ENCODE assay signal across 13 cellular contexts in genomic region chr10:87925570-87925969, GRCh38.
DNase-seq lines count a peak whose midpoint lies in the region; TF ChIP-seq lines count a peak whose summit lies in the region.
"Had no signal": no experiment of that assay in that cellular context is flagged by ENCODE, and none has a peak within 500 bp of the region (broad histone marks: within the 10 kb centered on the region; RNA-seq: fewer than 3 reads in every experiment).

No MANE protein-coding gene starts in this region.

- H3K9me3 ChIP-seq in testis (no peaks in the 10 kb centered on the region), MG63 (no peaks in the 10 kb centered on the region)
- H3K9me3 ChIP-seq: gastrocnemius medialis, sigmoid colon had no signal

- intact Hi-C loops in testis (cut with DNase I; ENCODE audit: low total_unique reads): no loop called here

- peak; percentile 34 for DNase-seq in D341Med (ENCODE audit: low spot score)
- peak; percentile 64 for DNase-seq in NCI-H1105 (lab: John Stamatoyannopoulos, UW)
- DNase-seq in NCI-H69 (lab: John Stamatoyannopoulos, UW): peak; percentile 93
- peak; percentile 45 for DNase-seq in fibroblast of mammary gland (ENCODE audit: low read depth)
- DNase-seq in testis: no peak
- no peak for DNase-seq in KG1 (lab: John Stamatoyannopoulos, UW)
- DNase-seq in MG63: no peak
- no peak for DNase-seq in iPS-NIHi7 (ENCODE audit: extremely low spot score)
- DNase-seq: activated CD8-positive, alpha-beta memory T cell treated with anti-CD3 and anti-CD28 coated beads, Interleukin-2, amount 10 ng/mL, durations not matched to agents 7 days and 5 days; BE2C; gastrocnemius medialis; sigmoid colon had no signal

- no peaks in the 10 kb centered on the region for H3K4me1 ChIP-seq in testis

- TF ChIP-seq CTCF in fibroblast of mammary gland (conservative IDR thresholded peaks at IDR 0.05; ENCODE audit: control insufficient read depth, insufficient read depth, low read depth, low read length) (no peak), testis (IDR thresholded peaks at IDR 0.05) (no peak)

- no peak for TF ChIP-seq POLR2A in testis (IDR thresholded peaks at IDR 0.05)

- H3K27me3 ChIP-seq in testis: no peaks in the 10 kb centered on the region
- H3K27me3 ChIP-seq in MG63: no peaks in the 10 kb centered on the region
- H3K27me3 ChIP-seq: BE2C, gastrocnemius medialis, sigmoid colon had no signal

- H3K36me3 ChIP-seq in testis (ENCODE audit: low read depth, missing control alignments): no peaks in the 10 kb centered on the region
- no peaks in the 10 kb centered on the region; the same call in 1 of the 2 replicates for H3K36me3 ChIP-seq in MG63
- H3K36me3 ChIP-seq: gastrocnemius medialis, sigmoid colon had no signal

- no peak overlapping the region for H3K27ac ChIP-seq in testis
- H3K27ac ChIP-seq: gastrocnemius medialis, sigmoid colon had no signal

- H3K4me3 ChIP-seq in fibroblast of mammary gland (ENCODE audit: control insufficient read depth, low read depth, low read length): no peak overlapping the region
- H3K4me3 ChIP-seq in testis: no peak overlapping the region
- H3K4me3 ChIP-seq in MG63: no peak overlapping the region
- H3K4me3 ChIP-seq: gastrocnemius medialis, lung, sigmoid colon had no signal

- 26 to 42% methylated on average over 2 of the region's 2 CpGs for WGBS in testis, 2 donors

Comparison
In these comparisons a context has a peak if more than half of its experiments do, and no peak if none do; other contexts are left out.
1. DNase-seq: peak in D341Med (single experiment), NCI-H1105 (single experiment), NCI-H69 (single experiment) and fibroblast of mammary gland (single experiment); none in testis (single experiment), KG1 (single experiment), MG63 (single experiment) and iPS-NIHi7 (single experiment).